In genomic region chr6:33429745-33430042, GRCh38 we compare ENCODE assay signal across 11 cellular contexts. TPM values are rescaled to one million over a fixed set of nuclear protein-coding genes. Genes with fewer than 3 reads are reported as not detected.
DNase-seq lines count a peak whose midpoint lies in the region; ATAC-seq and TF ChIP-seq lines count a peak whose summit lies in the region.
"Had no signal": no experiment of that assay in that cellular context is flagged by ENCODE, and none has a peak within 500 bp of the region (broad histone marks: within the 10 kb centered on the region; RNA-seq: fewer than 3 reads in every experiment).

No MANE protein-coding gene starts in this region.

- no peak overlapping the region for H3K4me3 ChIP-seq in mesenchymal stem cell (ENCODE audit: insufficient read depth in 1 of 2, low read depth in 1 of 2, low read length in 2 of 2)

- H3K4me2 ChIP-seq in mesenchymal stem cell (ENCODE audit: low read length, poor library complexity, severe bottlenecking) = no peak overlapping the region

- no peak overlapping the region for H3K27ac ChIP-seq in mesenchymal stem cell (ENCODE audit: low read length, poor library complexity, severe bottlenecking)

- H3K27me3 ChIP-seq in mesenchymal stem cell (ENCODE audit: control insufficient read depth in 1 of 2, insufficient read depth in 1 of 2, low read length in 2 of 2) = no peaks in the 10 kb centered on the region

- peaks cover 10% of the 10 kb centered on the region for H3K36me3 Mint-ChIP-seq in activated naive CD8-positive, alpha-beta T cell treated with anti-CD3 and anti-CD28 coated beads, Interleukin-2, amount 10 ng/mL, durations not matched to agents 7 days and 5 days
- peaks cover 12% of the 10 kb centered on the region for H3K36me3 Mint-ChIP-seq in type B pancreatic cell

- peaks cover 66% of the 10 kb centered on the region for H3K4me1 Mint-ChIP-seq in activated naive CD8-positive, alpha-beta T cell treated with anti-CD3 and anti-CD28 coated beads, Interleukin-2, amount 10 ng/mL, durations not matched to agents 7 days and 5 days
- peaks cover 67% of the 10 kb centered on the region for H3K4me1 Mint-ChIP-seq in type B pancreatic cell (ENCODE audit: unreplicated experiment)

- no peak overlapping the region for H2BK15ac ChIP-seq in mesenchymal stem cell (ENCODE audit: low read depth, poor library complexity, severe bottlenecking)

- no peak overlapping the region for H2BK5ac ChIP-seq in mesenchymal stem cell (ENCODE audit: low read depth, low read length, poor library complexity, severe bottlenecking)

- TF ChIP-seq CTCF in type B pancreatic cell (conservative IDR thresholded peaks at IDR 0.05) = no peak

- no peaks in the 10 kb centered on the region for H3K27me3 Mint-ChIP-seq in activated naive CD8-positive, alpha-beta T cell treated with anti-CD3 and anti-CD28 coated beads, Interleukin-2, amount 10 ng/mL, durations not matched to agents 7 days and 5 days
- peaks cover 3% of the 10 kb centered on the region for H3K27me3 Mint-ChIP-seq in type B pancreatic cell

- ATAC-seq in activated naive CD8-positive, alpha-beta T cell treated with anti-CD3 and anti-CD28 coated beads, Interleukin-2, amount 10 ng/mL, durations not matched to agents 7 days and 5 days (ENCODE audit: low read depth) = no peak

- H3K79me1 ChIP-seq in mesenchymal stem cell (replicated peaks; ENCODE audit: low read length, poor library complexity, severe bottlenecking) = peaks cover 25% of the 10 kb centered on the region

- no peak overlapping the region for H3K18ac ChIP-seq in mesenchymal stem cell (ENCODE audit: low read depth in 1 of 2, low read length in 2 of 2)

- peak overlapping the region; percentile 60 for H3K9ac ChIP-seq in mesenchymal stem cell (ENCODE audit: low read length)

- no peak overlapping the region for H4K91ac ChIP-seq in mesenchymal stem cell (ENCODE audit: low read length)

- H3K4me1 ChIP-seq in mesenchymal stem cell (ENCODE audit: control insufficient read depth, insufficient read depth, low read depth, low read length) = peaks cover 62% of the 10 kb centered on the region

- H3K9me3 ChIP-seq in mesenchymal stem cell (ENCODE audit: control insufficient read depth, low read length) = no peaks in the 10 kb centered on the region

- H3K36me3 ChIP-seq in mesenchymal stem cell (ENCODE audit: control insufficient read depth in 1 of 2, insufficient read depth in 2 of 2, low read depth in 1 of 2, low read length in 2 of 2) = peaks cover 17 to 21% of the 10 kb centered on the region in 2 experiments

- no peak overlapping the region for H2AK5ac ChIP-seq in mesenchymal stem cell (ENCODE audit: low read length, severe bottlenecking)

- H4K8ac ChIP-seq in mesenchymal stem cell (ENCODE audit: low read length) = no peak overlapping the region

- no peak overlapping the region for H3K4ac ChIP-seq in mesenchymal stem cell (ENCODE audit: low read depth in 1 of 2, low read length in 2 of 2)

- H2AFZ ChIP-seq in mesenchymal stem cell (ENCODE audit: low read depth, low read length) = no peak overlapping the region

- no peak overlapping the region for H2BK120ac ChIP-seq in mesenchymal stem cell (ENCODE audit: low read depth, low read length)

- DNase-seq in stimulated activated naive CD4-positive, alpha-beta T cell (lab: John Stamatoyannopoulos, UW) = peak in 4 of 6 experiments; percentile 10 to 65 (median 55)
- no peak for DNase-seq in stimulated activated naive CD4-positive, alpha-beta T cell treated with Interleukin-2 at 50 U/mL for 16 hours (lab: John Stamatoyannopoulos, UW)
- DNase-seq in activated naive CD8-positive, alpha-beta T cell treated with anti-CD3 and anti-CD28 coated beads, Interleukin-2, amount 10 ng/mL, durations not matched to agents 7 days and 5 days = no peak
- DNase-seq in mesenchymal stem cell (no peak), type B pancreatic cell (ENCODE audit: extremely low spot score, unreplicated experiment) (no peak), globus pallidus (ENCODE audit: low spot score) (no peak), NCI-H1105 (lab: John Stamatoyannopoulos, UW) (no peak), kidney tubule cell (ENCODE audit: low spot score) (no peak)
- DNase-seq: NCI-H1694 treated with DMSO at 0.1 percent for 48 hours; OCI-M1; stimulated activated CD4-positive, alpha-beta T cell treated with anti-CD3 and anti-CD28 coated beads, Interleukin-15, amount 100 ng/mL, for 24 hours had no signal

- H3K23ac ChIP-seq in mesenchymal stem cell (ENCODE audit: low read length in 2 of 2) = peak overlapping the region in 1 of 2 experiments; percentile 36

- POLR2A ChIA-PET in activated naive CD8-positive, alpha-beta T cell treated with anti-CD3 and anti-CD28 coated beads, Interleukin-2, amount 10 ng/mL, durations not matched to agents 7 days and 5 days (lab: Charles Lee) = interaction anchor here (0.6 to 2.8 kb wide), 8 partner anchors 11 to 150 kb away, joined by 3 to 28 read pairs (median 8); partner anchors contain the start of genes BAK1, CUTA, SYNGAP1 and ZBTB9

- peak overlapping the region; percentile 86 for H3K4me3 Mint-ChIP-seq in activated naive CD8-positive, alpha-beta T cell treated with anti-CD3 and anti-CD28 coated beads, Interleukin-2, amount 10 ng/mL, durations not matched to agents 7 days and 5 days
- H3K4me3 Mint-ChIP-seq in type B pancreatic cell = peak overlapping the region; percentile 97

- peak overlapping the region in 1 of 2 experiments; percentile 2 for H3K14ac ChIP-seq in mesenchymal stem cell (ENCODE audit: low read length in 2 of 2)

- no peaks in the 10 kb centered on the region for H3K9me3 Mint-ChIP-seq in activated naive CD8-positive, alpha-beta T cell treated with anti-CD3 and anti-CD28 coated beads, Interleukin-2, amount 10 ng/mL, durations not matched to agents 7 days and 5 days
- H3K9me3 Mint-ChIP-seq in type B pancreatic cell = no peaks in the 10 kb centered on the region

- no peak overlapping the region for H2BK12ac ChIP-seq in mesenchymal stem cell (ENCODE audit: low read length in 2 of 2)

- H3K27ac Mint-ChIP-seq in activated naive CD8-positive, alpha-beta T cell treated with anti-CD3 and anti-CD28 coated beads, Interleukin-2, amount 10 ng/mL, durations not matched to agents 7 days and 5 days = peak overlapping the region; percentile 87
- peak overlapping the region; percentile 93 for H3K27ac Mint-ChIP-seq in type B pancreatic cell

- WGBS in mesenchymal stem cell = 81% methylated on average over 2 of the region's 3 CpGs

RNA-seq across cellular contexts. Expression of gene SYNGAP1, which starts 9.8 kb away (rescaled TPM):
- total RNA-seq in activated naive CD8-positive, alpha-beta T cell treated with anti-CD3 and anti-CD28 coated beads, Interleukin-2, amount 10 ng/mL, durations not matched to agents 7 days and 5 days = 10 to 100 TPM; 53.3 to 60.1 TPM
- polyA plus RNA-seq in mesenchymal stem cell (2013, experiment 1 of 2) = 18.5 TPM
- 19.0 TPM for polyA plus RNA-seq in mesenchymal stem cell (2013, experiment 2 of 2)
- total RNA-seq in type B pancreatic cell (ENCODE audit: low replicate concordance) = 18.4 and 74.1 TPM in 2 replicates

RNA-seq across cellular contexts. Expression of gene CUTA, which starts 11.8 kb away (rescaled TPM):
- 100 to 1,000 TPM; 202 to 209 TPM for total RNA-seq in activated naive CD8-positive, alpha-beta T cell treated with anti-CD3 and anti-CD28 coated beads, Interleukin-2, amount 10 ng/mL, durations not matched to agents 7 days and 5 days
- 472 TPM for polyA plus RNA-seq in mesenchymal stem cell (2013, experiment 1 of 2)
- 480 TPM for polyA plus RNA-seq in mesenchymal stem cell (2013, experiment 2 of 2)
- 212 and 278 TPM in 2 replicates for total RNA-seq in type B pancreatic cell (ENCODE audit: low replicate concordance)

RNA-seq across cellular contexts. Expression of gene PHF1, which starts 18.9 kb away (rescaled TPM):
- total RNA-seq in activated naive CD8-positive, alpha-beta T cell treated with anti-CD3 and anti-CD28 coated beads, Interleukin-2, amount 10 ng/mL, durations not matched to agents 7 days and 5 days = 100 to 1,000 TPM in 1 of 2 experiments, 10 to 100 TPM in 1; 98.3 to 105 TPM
- polyA plus RNA-seq in mesenchymal stem cell (2013, experiment 1 of 2) = 43.1 TPM
- 40.9 TPM for polyA plus RNA-seq in mesenchymal stem cell (2013, experiment 2 of 2)
- total RNA-seq in type B pancreatic cell (ENCODE audit: low replicate concordance) = 23.8 and 49.6 TPM in 2 replicates

RNA-seq across cellular contexts. Expression of gene ZBTB9, which starts 24.7 kb away (rescaled TPM):
- 1 to 10 TPM; 9.1 to 9.8 TPM for total RNA-seq in activated naive CD8-positive, alpha-beta T cell treated with anti-CD3 and anti-CD28 coated beads, Interleukin-2, amount 10 ng/mL, durations not matched to agents 7 days and 5 days
- polyA plus RNA-seq in mesenchymal stem cell (2013, experiment 1 of 2) = 3.6 TPM
- polyA plus RNA-seq in mesenchymal stem cell (2013, experiment 2 of 2) = 3.9 TPM
- total RNA-seq in type B pancreatic cell (ENCODE audit: low replicate concordance) = 11.3 and 14.5 TPM in 2 replicates

RNA-seq across cellular contexts. Expression of gene KIFC1, which starts 38.1 kb away (rescaled TPM):
- 100 to 1,000 TPM; 117 to 127 TPM for total RNA-seq in activated naive CD8-positive, alpha-beta T cell treated with anti-CD3 and anti-CD28 coated beads, Interleukin-2, amount 10 ng/mL, durations not matched to agents 7 days and 5 days
- polyA plus RNA-seq in mesenchymal stem cell (2013, experiment 1 of 2) = 4.9 TPM
- polyA plus RNA-seq in mesenchymal stem cell (2013, experiment 2 of 2) = 5.1 TPM
- 28.0 and 67.7 TPM in 2 replicates for total RNA-seq in type B pancreatic cell (ENCODE audit: low replicate concordance)

Comparison
In these comparisons a context has a peak if more than half of its experiments do, and no peak if none do; other contexts are left out.
1. DNase-seq: peak in stimulated activated naive CD4-positive, alpha-beta T cell (4 of 6); none in stimulated activated naive CD4-positive, alpha-beta T cell treated with Interleukin-2 at 50 U/mL for 16 hours (single experiment), activated naive CD8-positive, alpha-beta T cell treated with anti-CD3 and anti-CD28 coated beads, Interleukin-2, amount 10 ng/mL, durations not matched to agents 7 days and 5 days (single experiment), mesenchymal stem cell (single experiment), type B pancreatic cell (single experiment), globus pallidus (single experiment), NCI-H1105 (single experiment) and kidney tubule cell (single experiment).